ENCODE assay signal across 1 cellular context in the genomic region with DNA sequence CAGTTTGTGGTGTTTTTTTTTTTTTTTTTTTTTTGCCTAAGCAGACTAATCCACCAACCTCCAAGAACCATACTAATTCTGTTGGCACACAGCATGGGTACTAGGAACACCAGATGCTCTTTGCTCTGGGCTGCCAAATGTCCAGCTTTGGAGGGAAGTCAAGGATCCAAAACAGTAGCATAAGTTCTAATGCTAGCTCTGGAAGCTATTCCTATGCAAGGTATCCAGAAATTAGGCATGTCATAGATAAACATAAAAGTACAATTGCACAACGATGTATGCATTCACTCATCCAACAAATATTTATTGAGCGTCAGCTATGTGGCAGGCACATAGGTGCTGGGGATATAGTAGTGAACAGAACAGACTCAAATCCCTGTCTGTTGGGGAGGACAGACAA.
TF ChIP-seq lines count a peak whose summit lies in the region.

No MANE protein-coding gene starts in this region.

TF ChIP-seq in SK-N-SH treated with all-trans-retinoic acid at 6 μM for 48 hours, 23 proteins besides CTCF, POLR2A, EP300 and RAD21 (continued from another document):
- TF ChIP-seq, protein P1, sequence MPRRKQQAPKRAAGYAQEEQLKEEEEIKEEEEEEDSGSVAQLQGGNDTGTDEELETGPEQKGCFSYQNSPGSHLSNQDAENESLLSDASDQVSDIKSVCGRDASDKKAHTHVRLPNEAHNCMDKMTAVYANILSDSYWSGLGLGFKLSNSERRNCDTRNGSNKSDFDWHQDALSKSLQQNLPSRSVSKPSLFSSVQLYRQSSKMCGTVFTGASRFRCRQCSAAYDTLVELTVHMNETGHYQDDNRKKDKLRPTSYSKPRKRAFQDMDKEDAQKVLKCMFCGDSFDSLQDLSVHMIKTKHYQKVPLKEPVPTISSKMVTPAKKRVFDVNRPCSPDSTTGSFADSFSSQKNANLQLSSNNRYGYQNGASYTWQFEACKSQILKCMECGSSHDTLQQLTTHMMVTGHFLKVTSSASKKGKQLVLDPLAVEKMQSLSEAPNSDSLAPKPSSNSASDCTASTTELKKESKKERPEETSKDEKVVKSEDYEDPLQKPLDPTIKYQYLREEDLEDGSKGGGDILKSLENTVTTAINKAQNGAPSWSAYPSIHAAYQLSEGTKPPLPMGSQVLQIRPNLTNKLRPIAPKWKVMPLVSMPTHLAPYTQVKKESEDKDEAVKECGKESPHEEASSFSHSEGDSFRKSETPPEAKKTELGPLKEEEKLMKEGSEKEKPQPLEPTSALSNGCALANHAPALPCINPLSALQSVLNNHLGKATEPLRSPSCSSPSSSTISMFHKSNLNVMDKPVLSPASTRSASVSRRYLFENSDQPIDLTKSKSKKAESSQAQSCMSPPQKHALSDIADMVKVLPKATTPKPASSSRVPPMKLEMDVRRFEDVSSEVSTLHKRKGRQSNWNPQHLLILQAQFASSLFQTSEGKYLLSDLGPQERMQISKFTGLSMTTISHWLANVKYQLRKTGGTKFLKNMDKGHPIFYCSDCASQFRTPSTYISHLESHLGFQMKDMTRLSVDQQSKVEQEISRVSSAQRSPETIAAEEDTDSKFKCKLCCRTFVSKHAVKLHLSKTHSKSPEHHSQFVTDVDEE (CRISPR knock-in tag; IDR thresholded peaks at IDR 0.05), result no peak
- TF ChIP-seq ESRRG (CRISPR knock-in tag; IDR thresholded peaks at IDR 0.05) (no peak), ZNF565 (CRISPR knock-in tag; conservative IDR thresholded peaks at IDR 0.05; ENCODE audit: low read depth) (no peak), PPARA (CRISPR knock-in tag; IDR thresholded peaks at IDR 0.05; ENCODE audit: borderline replicate concordance) (no peak), GLIS3 (CRISPR knock-in tag; IDR thresholded peaks at IDR 0.05) (no peak), ZFP30 (CRISPR knock-in tag; IDR thresholded peaks at IDR 0.05) (no peak)
